1 cellular context compared by ENCODE assay signal in the genomic region with DNA sequence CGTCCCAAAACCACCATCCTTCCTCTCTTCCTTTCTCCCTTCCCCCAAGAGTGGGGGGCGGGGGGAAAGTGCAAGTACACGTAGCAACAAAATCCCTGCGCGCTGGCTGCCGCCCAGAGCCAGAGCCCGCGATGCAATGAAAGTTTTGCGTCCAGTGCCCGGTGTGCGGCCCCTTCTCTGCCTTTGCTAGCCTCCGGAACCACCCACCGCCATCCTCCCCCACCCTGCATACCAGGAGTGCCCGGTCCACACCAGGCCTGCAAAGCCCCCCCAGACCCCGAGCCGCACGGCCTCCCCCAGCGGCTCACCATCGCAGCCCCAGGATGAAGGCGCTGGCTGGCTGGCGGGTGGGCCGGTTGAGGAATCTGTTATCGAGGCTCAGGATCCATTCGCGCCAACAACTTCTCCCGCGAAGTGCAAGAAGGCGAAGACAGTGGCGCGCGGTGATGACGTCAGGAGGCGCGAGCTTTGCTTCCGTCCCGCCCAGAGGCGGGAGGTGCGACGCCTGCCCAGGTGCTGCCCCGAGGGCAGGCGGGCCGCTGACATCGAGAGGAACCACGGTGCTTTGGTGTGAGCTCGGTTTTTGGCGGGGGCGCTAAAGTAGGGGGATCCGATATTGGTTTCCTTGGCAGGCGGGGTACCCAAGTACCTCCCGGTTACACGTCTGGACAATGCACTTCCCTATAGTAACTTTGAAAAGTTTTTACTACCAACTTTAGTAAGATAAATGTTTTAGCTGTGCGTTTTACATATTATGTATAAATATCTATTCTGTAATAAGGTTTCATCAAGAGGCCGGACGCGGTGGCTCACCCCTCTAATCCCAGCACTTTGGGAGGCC.
A peak's percentile ranks its signal among the peaks of the same experiment; 100 is the strongest.
TF ChIP-seq lines count a peak whose summit lies in the region.

A gene with protein sequence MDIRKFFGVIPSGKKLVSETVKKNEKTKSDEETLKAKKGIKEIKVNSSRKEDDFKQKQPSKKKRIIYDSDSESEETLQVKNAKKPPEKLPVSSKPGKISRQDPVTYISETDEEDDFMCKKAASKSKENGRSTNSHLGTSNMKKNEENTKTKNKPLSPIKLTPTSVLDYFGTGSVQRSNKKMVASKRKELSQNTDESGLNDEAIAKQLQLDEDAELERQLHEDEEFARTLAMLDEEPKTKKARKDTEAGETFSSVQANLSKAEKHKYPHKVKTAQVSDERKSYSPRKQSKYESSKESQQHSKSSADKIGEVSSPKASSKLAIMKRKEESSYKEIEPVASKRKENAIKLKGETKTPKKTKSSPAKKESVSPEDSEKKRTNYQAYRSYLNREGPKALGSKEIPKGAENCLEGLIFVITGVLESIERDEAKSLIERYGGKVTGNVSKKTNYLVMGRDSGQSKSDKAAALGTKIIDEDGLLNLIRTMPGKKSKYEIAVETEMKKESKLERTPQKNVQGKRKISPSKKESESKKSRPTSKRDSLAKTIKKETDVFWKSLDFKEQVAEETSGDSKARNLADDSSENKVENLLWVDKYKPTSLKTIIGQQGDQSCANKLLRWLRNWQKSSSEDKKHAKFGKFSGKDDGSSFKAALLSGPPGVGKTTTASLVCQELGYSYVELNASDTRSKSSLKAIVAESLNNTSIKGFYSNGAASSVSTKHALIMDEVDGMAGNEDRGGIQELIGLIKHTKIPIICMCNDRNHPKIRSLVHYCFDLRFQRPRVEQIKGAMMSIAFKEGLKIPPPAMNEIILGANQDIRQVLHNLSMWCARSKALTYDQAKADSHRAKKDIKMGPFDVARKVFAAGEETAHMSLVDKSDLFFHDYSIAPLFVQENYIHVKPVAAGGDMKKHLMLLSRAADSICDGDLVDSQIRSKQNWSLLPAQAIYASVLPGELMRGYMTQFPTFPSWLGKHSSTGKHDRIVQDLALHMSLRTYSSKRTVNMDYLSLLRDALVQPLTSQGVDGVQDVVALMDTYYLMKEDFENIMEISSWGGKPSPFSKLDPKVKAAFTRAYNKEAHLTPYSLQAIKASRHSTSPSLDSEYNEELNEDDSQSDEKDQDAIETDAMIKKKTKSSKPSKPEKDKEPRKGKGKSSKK (minus strand): TSS at position 432 of the 841 bp plus-strand sequence. CDS start 121 bp downstream, at position 311.

TF ChIP-seq in WTC11, 78 proteins besides CTCF, POLR2A, EP300 and RAD21 (continued from another document):
- TF ChIP-seq, protein P1, sequence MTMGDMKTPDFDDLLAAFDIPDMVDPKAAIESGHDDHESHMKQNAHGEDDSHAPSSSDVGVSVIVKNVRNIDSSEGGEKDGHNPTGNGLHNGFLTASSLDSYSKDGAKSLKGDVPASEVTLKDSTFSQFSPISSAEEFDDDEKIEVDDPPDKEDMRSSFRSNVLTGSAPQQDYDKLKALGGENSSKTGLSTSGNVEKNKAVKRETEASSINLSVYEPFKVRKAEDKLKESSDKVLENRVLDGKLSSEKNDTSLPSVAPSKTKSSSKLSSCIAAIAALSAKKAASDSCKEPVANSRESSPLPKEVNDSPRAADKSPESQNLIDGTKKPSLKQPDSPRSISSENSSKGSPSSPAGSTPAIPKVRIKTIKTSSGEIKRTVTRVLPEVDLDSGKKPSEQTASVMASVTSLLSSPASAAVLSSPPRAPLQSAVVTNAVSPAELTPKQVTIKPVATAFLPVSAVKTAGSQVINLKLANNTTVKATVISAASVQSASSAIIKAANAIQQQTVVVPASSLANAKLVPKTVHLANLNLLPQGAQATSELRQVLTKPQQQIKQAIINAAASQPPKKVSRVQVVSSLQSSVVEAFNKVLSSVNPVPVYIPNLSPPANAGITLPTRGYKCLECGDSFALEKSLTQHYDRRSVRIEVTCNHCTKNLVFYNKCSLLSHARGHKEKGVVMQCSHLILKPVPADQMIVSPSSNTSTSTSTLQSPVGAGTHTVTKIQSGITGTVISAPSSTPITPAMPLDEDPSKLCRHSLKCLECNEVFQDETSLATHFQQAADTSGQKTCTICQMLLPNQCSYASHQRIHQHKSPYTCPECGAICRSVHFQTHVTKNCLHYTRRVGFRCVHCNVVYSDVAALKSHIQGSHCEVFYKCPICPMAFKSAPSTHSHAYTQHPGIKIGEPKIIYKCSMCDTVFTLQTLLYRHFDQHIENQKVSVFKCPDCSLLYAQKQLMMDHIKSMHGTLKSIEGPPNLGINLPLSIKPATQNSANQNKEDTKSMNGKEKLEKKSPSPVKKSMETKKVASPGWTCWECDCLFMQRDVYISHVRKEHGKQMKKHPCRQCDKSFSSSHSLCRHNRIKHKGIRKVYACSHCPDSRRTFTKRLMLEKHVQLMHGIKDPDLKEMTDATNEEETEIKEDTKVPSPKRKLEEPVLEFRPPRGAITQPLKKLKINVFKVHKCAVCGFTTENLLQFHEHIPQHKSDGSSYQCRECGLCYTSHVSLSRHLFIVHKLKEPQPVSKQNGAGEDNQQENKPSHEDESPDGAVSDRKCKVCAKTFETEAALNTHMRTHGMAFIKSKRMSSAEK (CRISPR knock-in tag; IDR thresholded peaks at IDR 0.05; ENCODE audit: borderline replicate concordance): peak; percentile 87; the same call in 1 of the 2 replicates
- TF ChIP-seq SMAD3 (CRISPR knock-in tag; IDR thresholded peaks at IDR 0.05; ENCODE audit: borderline replicate concordance): peak; percentile 99
- TF ChIP-seq, protein P2, sequence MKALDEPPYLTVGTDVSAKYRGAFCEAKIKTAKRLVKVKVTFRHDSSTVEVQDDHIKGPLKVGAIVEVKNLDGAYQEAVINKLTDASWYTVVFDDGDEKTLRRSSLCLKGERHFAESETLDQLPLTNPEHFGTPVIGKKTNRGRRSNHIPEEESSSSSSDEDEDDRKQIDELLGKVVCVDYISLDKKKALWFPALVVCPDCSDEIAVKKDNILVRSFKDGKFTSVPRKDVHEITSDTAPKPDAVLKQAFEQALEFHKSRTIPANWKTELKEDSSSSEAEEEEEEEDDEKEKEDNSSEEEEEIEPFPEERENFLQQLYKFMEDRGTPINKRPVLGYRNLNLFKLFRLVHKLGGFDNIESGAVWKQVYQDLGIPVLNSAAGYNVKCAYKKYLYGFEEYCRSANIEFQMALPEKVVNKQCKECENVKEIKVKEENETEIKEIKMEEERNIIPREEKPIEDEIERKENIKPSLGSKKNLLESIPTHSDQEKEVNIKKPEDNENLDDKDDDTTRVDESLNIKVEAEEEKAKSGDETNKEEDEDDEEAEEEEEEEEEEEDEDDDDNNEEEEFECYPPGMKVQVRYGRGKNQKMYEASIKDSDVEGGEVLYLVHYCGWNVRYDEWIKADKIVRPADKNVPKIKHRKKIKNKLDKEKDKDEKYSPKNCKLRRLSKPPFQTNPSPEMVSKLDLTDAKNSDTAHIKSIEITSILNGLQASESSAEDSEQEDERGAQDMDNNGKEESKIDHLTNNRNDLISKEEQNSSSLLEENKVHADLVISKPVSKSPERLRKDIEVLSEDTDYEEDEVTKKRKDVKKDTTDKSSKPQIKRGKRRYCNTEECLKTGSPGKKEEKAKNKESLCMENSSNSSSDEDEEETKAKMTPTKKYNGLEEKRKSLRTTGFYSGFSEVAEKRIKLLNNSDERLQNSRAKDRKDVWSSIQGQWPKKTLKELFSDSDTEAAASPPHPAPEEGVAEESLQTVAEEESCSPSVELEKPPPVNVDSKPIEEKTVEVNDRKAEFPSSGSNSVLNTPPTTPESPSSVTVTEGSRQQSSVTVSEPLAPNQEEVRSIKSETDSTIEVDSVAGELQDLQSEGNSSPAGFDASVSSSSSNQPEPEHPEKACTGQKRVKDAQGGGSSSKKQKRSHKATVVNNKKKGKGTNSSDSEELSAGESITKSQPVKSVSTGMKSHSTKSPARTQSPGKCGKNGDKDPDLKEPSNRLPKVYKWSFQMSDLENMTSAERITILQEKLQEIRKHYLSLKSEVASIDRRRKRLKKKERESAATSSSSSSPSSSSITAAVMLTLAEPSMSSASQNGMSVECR (CRISPR knock-in tag; IDR thresholded peaks at IDR 0.05; ENCODE audit: borderline replicate concordance): peak; percentile 100
- TF ChIP-seq, protein P3, sequence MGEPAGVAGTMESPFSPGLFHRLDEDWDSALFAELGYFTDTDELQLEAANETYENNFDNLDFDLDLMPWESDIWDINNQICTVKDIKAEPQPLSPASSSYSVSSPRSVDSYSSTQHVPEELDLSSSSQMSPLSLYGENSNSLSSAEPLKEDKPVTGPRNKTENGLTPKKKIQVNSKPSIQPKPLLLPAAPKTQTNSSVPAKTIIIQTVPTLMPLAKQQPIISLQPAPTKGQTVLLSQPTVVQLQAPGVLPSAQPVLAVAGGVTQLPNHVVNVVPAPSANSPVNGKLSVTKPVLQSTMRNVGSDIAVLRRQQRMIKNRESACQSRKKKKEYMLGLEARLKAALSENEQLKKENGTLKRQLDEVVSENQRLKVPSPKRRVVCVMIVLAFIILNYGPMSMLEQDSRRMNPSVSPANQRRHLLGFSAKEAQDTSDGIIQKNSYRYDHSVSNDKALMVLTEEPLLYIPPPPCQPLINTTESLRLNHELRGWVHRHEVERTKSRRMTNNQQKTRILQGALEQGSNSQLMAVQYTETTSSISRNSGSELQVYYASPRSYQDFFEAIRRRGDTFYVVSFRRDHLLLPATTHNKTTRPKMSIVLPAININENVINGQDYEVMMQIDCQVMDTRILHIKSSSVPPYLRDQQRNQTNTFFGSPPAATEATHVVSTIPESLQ (CRISPR knock-in tag; IDR thresholded peaks at IDR 0.05): peak; percentile 92
- TF ChIP-seq CBFB (CRISPR knock-in tag; IDR thresholded peaks at IDR 0.05; ENCODE audit: low read depth): peak; percentile 92; the same call in 1 of the 2 replicates
- no peak for TF ChIP-seq ZNF416 (CRISPR knock-in tag; IDR thresholded peaks at IDR 0.05)
- TF ChIP-seq SMAD4 (CRISPR knock-in tag; IDR thresholded peaks at IDR 0.05): peak; percentile 96
- peak; percentile 96 for TF ChIP-seq SP1 (CRISPR knock-in tag; conservative IDR thresholded peaks at IDR 0.05)
- TF ChIP-seq NR3C1 (CRISPR knock-in tag; conservative IDR thresholded peaks at IDR 0.05; ENCODE audit: low read depth): peak; percentile 96; the same call in 1 of the 2 replicates
